Comparison of ENCODE assay signal across 17 cellular contexts in the genomic region with DNA sequence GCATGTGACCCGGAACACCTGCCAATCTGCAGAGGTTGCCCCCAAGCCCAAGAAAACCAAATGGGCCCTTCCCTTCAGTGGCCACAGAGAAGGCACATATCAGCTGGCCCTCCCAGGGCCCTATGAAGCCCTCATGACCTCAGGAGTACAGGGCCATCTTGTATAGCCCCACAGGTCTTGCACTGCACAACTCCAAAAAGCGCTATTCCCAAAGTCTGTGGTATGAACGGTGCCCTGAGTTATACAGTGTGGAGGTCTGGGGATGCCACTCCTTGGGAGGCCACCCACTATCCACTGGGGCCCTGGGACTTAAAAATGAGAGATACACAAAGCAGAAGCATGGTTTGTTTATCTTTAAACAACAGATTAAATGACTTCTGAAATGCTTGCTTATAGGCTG.
A peak's percentile ranks its signal among the peaks of the same experiment; 100 is the strongest.
DNase-seq lines count a peak whose midpoint lies in the region; ATAC-seq and TF ChIP-seq lines count a peak whose summit lies in the region.
"Had no signal": no experiment of that assay in that cellular context is flagged by ENCODE, and none has a peak within 500 bp of the region (broad histone marks: within the 10 kb centered on the region; RNA-seq: fewer than 3 reads in every experiment).

No MANE protein-coding gene starts in this region.

- H3K9me3 Mint-ChIP-seq in activated CD8-positive, alpha-beta T cell treated with anti-CD3 and anti-CD28 coated beads, Interleukin-2, amount 10 ng/mL, durations not matched to agents 7 days and 5 days (ENCODE audit: insufficient read depth), result no peaks in the 10 kb centered on the region
- H3K9me3 Mint-ChIP-seq in activated CD8-positive, alpha-beta T cell treated with anti-CD3 and anti-CD28 coated beads for 36 hours, result no peaks in the 10 kb centered on the region
- no peaks in the 10 kb centered on the region for H3K9me3 Mint-ChIP-seq in activated T-helper 2 cell treated with anti-CD3 and anti-CD28 coated beads, Interferon-gamma antibody, Interleukin-2, Interleukin-4, amounts not matched to agents 10 μg/mL and 5 μg/mL and 100 μg/mL, durations not matched to agents 14 hours and 24 hours and 36 hours
- no peaks in the 10 kb centered on the region for H3K9me3 Mint-ChIP-seq in memory B cell
- H3K9me3 Mint-ChIP-seq: activated naive CD4-positive, alpha-beta T cell treated with anti-CD3 and anti-CD28 coated beads, Interleukin-2, amount 50 U/mL, for 24 hours; HFFc6 had no signal

- H3K36me3 ChIP-seq in testis (ENCODE audit: low read depth, missing control alignments) (no peaks in the 10 kb centered on the region), stomach (no peaks in the 10 kb centered on the region)
- H3K36me3 ChIP-seq: brain microvascular endothelial cell, sigmoid colon had no signal

- H3K27me3 ChIP-seq in testis (no peaks in the 10 kb centered on the region), stomach (no peaks in the 10 kb centered on the region)
- H3K27me3 ChIP-seq: brain microvascular endothelial cell, sigmoid colon had no signal

- H3K4me1 ChIP-seq in testis, result peaks cover 41% of the 10 kb centered on the region
- H3K4me1 ChIP-seq in stomach, result peaks cover 4 to 49% (median 13%) of the 10 kb centered on the region in 4 donors

- peak; percentile 18 for DNase-seq in activated CD8-positive, alpha-beta T cell treated with anti-CD3 and anti-CD28 coated beads, Interleukin-2, amount 10 ng/mL, durations not matched to agents 7 days and 5 days
- DNase-seq in activated CD8-positive, alpha-beta T cell treated with anti-CD3 and anti-CD28 coated beads for 36 hours, result no peak
- peak; percentile 6 for DNase-seq in activated T-helper 2 cell treated with anti-CD3 and anti-CD28 coated beads, Interferon-gamma antibody, Interleukin-2, Interleukin-4, amounts not matched to agents 10 μg/mL and 5 μg/mL and 100 μg/mL, durations not matched to agents 14 hours and 24 hours and 36 hours (ENCODE audit: low spot score)
- DNase-seq in memory B cell (ENCODE audit: low spot score in 2 of 2) (no peak), testis (peak; percentile 13), NCI-H1436 treated with DMSO at 0.1 percent for 48 hours (lab: John Stamatoyannopoulos, UW) (no peak), epidermal melanocyte (ENCODE audit: insufficient read length, low spot score) (no peak), stomach (no peak)
- DNase-seq: NCI-H187 treated with DMSO at 0.1 percent for 48 hours had no signal

- H3K4me3 ChIP-seq in testis, result no peak overlapping the region
- H3K4me3 ChIP-seq in stomach, result no peak overlapping the region
- H3K4me3 ChIP-seq: sigmoid colon, SK-N-MC had no signal

- H3K9me3 ChIP-seq in testis, result no peaks in the 10 kb centered on the region
- no peaks in the 10 kb centered on the region for H3K9me3 ChIP-seq in stomach
- H3K9me3 ChIP-seq: sigmoid colon had no signal

- no peak overlapping the region for H3K4me3 Mint-ChIP-seq in activated CD8-positive, alpha-beta T cell treated with anti-CD3 and anti-CD28 coated beads, Interleukin-2, amount 10 ng/mL, durations not matched to agents 7 days and 5 days
- H3K4me3 Mint-ChIP-seq in activated CD8-positive, alpha-beta T cell treated with anti-CD3 and anti-CD28 coated beads for 36 hours, result no peak overlapping the region
- H3K4me3 Mint-ChIP-seq in activated T-helper 2 cell treated with anti-CD3 and anti-CD28 coated beads, Interferon-gamma antibody, Interleukin-2, Interleukin-4, amounts not matched to agents 10 μg/mL and 5 μg/mL and 100 μg/mL, durations not matched to agents 14 hours and 24 hours and 36 hours (ENCODE audit: low read depth), result no peak overlapping the region
- no peak overlapping the region for H3K4me3 Mint-ChIP-seq in memory B cell
- H3K4me3 Mint-ChIP-seq: CD14-positive monocyte, HFFc6 had no signal

- CTCF ChIA-PET in activated CD8-positive, alpha-beta T cell treated with anti-CD3 and anti-CD28 coated beads, Interleukin-2, amount 10 ng/mL, durations not matched to agents 7 days and 5 days (lab: Charles Lee), result interaction anchor here (0.6 to 9.1 kb wide), 60 partner anchors 8 to 301 kb away, joined by 3 to 168 read pairs (median 6); a partner anchor contains a TSS
- CTCF ChIA-PET in activated CD8-positive, alpha-beta T cell treated with anti-CD3 and anti-CD28 coated beads for 36 hours (lab: Charles Lee), result interaction anchor here (0.8 to 9.1 kb wide), 56 partner anchors 10 to 292 kb away, joined by 3 to 128 read pairs (median 8); a partner anchor contains a TSS

- H3K27ac ChIP-seq in testis, result peak overlapping the region in 1 of 2 donors; percentile 69
- H3K27ac ChIP-seq in stomach, result peak overlapping the region in 1 of 5 donors; percentile 78
- H3K27ac ChIP-seq: brain microvascular endothelial cell, epithelial cell of prostate, SK-N-MC had no signal

- peaks cover 12% of the 10 kb centered on the region for H3K36me3 Mint-ChIP-seq in activated CD8-positive, alpha-beta T cell treated with anti-CD3 and anti-CD28 coated beads, Interleukin-2, amount 10 ng/mL, durations not matched to agents 7 days and 5 days (ENCODE audit: low read depth)
- H3K36me3 Mint-ChIP-seq in activated CD8-positive, alpha-beta T cell treated with anti-CD3 and anti-CD28 coated beads for 36 hours (ENCODE audit: low read depth), result no peaks in the 10 kb centered on the region
- H3K36me3 Mint-ChIP-seq in activated T-helper 2 cell treated with anti-CD3 and anti-CD28 coated beads, Interferon-gamma antibody, Interleukin-2, Interleukin-4, amounts not matched to agents 10 μg/mL and 5 μg/mL and 100 μg/mL, durations not matched to agents 14 hours and 24 hours and 36 hours (ENCODE audit: low read depth), result peaks cover 17% of the 10 kb centered on the region
- H3K36me3 Mint-ChIP-seq in memory B cell, result peaks cover 15% of the 10 kb centered on the region

- no peak for TF ChIP-seq POLR2A in testis (IDR thresholded peaks at IDR 0.05)
- no peak for TF ChIP-seq POLR2A in stomach (IDR thresholded peaks at IDR 0.05)

- ATAC-seq in activated CD8-positive, alpha-beta T cell treated with anti-CD3 and anti-CD28 coated beads, Interleukin-2, amount 10 ng/mL, durations not matched to agents 7 days and 5 days, result no peak
- ATAC-seq in activated CD8-positive, alpha-beta T cell treated with anti-CD3 and anti-CD28 coated beads for 36 hours, result no peak
- no peak for ATAC-seq in memory B cell (ENCODE audit: low read depth)

- TF ChIP-seq CTCF in activated CD8-positive, alpha-beta T cell treated with anti-CD3 and anti-CD28 coated beads for 36 hours (IDR thresholded peaks at IDR 0.05), result no peak
- TF ChIP-seq CTCF in testis (IDR thresholded peaks at IDR 0.05) (no peak), stomach (IDR thresholded peaks at IDR 0.05) (no peak)

- no peak overlapping the region for H3K27ac Mint-ChIP-seq in activated CD8-positive, alpha-beta T cell treated with anti-CD3 and anti-CD28 coated beads, Interleukin-2, amount 10 ng/mL, durations not matched to agents 7 days and 5 days
- H3K27ac Mint-ChIP-seq in activated CD8-positive, alpha-beta T cell treated with anti-CD3 and anti-CD28 coated beads for 36 hours, result no peak overlapping the region
- H3K27ac Mint-ChIP-seq in activated T-helper 2 cell treated with anti-CD3 and anti-CD28 coated beads, Interferon-gamma antibody, Interleukin-2, Interleukin-4, amounts not matched to agents 10 μg/mL and 5 μg/mL and 100 μg/mL, durations not matched to agents 14 hours and 24 hours and 36 hours, result no peak overlapping the region
- H3K27ac Mint-ChIP-seq in memory B cell, result peak overlapping the region; percentile 63
- H3K27ac Mint-ChIP-seq: HFFc6, progenitor cell of endocrine pancreas had no signal

- peaks cover 48% of the 10 kb centered on the region for H3K4me1 Mint-ChIP-seq in activated CD8-positive, alpha-beta T cell treated with anti-CD3 and anti-CD28 coated beads, Interleukin-2, amount 10 ng/mL, durations not matched to agents 7 days and 5 days (ENCODE audit: low read depth)
- peaks cover 41% of the 10 kb centered on the region for H3K4me1 Mint-ChIP-seq in activated CD8-positive, alpha-beta T cell treated with anti-CD3 and anti-CD28 coated beads for 36 hours (ENCODE audit: low read depth)
- H3K4me1 Mint-ChIP-seq in activated T-helper 2 cell treated with anti-CD3 and anti-CD28 coated beads, Interferon-gamma antibody, Interleukin-2, Interleukin-4, amounts not matched to agents 10 μg/mL and 5 μg/mL and 100 μg/mL, durations not matched to agents 14 hours and 24 hours and 36 hours (ENCODE audit: low read depth), result peaks cover 38% of the 10 kb centered on the region
- peaks cover 45% of the 10 kb centered on the region for H3K4me1 Mint-ChIP-seq in memory B cell

- POLR2A ChIA-PET in activated CD8-positive, alpha-beta T cell treated with anti-CD3 and anti-CD28 coated beads, Interleukin-2, amount 10 ng/mL, durations not matched to agents 7 days and 5 days (lab: Charles Lee), result interaction anchor here (0.9 kb wide), 1 partner anchor 111 kb away, joined by 3 read pairs; no protein-coding TSS in a partner anchor
- POLR2A ChIA-PET in activated CD8-positive, alpha-beta T cell treated with anti-CD3 and anti-CD28 coated beads for 36 hours (lab: Charles Lee), result interaction anchor here (1.1 to 1.6 kb wide), 6 partner anchors 25 to 280 kb away, joined by 3 to 4 read pairs (median 4); no protein-coding TSS in a partner anchor

- intact Hi-C loops in activated CD8-positive, alpha-beta T cell treated with anti-CD3 and anti-CD28 coated beads for 36 hours (cut with micrococcal nuclease), result loop anchor here (5.0 kb wide), 3 partner anchors 45 to 65 kb away; a partner anchor contains a TSS
- intact Hi-C loops in activated T-helper 2 cell treated with anti-CD3 and anti-CD28 coated beads, Interferon-gamma antibody, Interleukin-2, Interleukin-4, amounts not matched to agents 10 μg/mL and 5 μg/mL and 100 μg/mL, durations not matched to agents 14 hours and 24 hours and 36 hours (cut with micrococcal nuclease), result no loop called here
- intact Hi-C loops in testis (cut with DNase I; ENCODE audit: low total_unique reads), result loop anchor here (5.0 to 10.0 kb wide), 2 partner anchors 65 to 107 kb away; a partner anchor contains a TSS
- intact Hi-C loops in stomach (cut with DNase I; ENCODE audit: low total_unique reads), result loop anchor here (5.0 kb wide), 2 partner anchors 65 to 110 kb away; a partner anchor contains a TSS

- H3K27me3 Mint-ChIP-seq in activated CD8-positive, alpha-beta T cell treated with anti-CD3 and anti-CD28 coated beads, Interleukin-2, amount 10 ng/mL, durations not matched to agents 7 days and 5 days (ENCODE audit: low read depth), result peaks cover 2% of the 10 kb centered on the region
- H3K27me3 Mint-ChIP-seq in activated CD8-positive, alpha-beta T cell treated with anti-CD3 and anti-CD28 coated beads for 36 hours, result peaks cover 6% of the 10 kb centered on the region
- no peaks in the 10 kb centered on the region for H3K27me3 Mint-ChIP-seq in activated T-helper 2 cell treated with anti-CD3 and anti-CD28 coated beads, Interferon-gamma antibody, Interleukin-2, Interleukin-4, amounts not matched to agents 10 μg/mL and 5 μg/mL and 100 μg/mL, durations not matched to agents 14 hours and 24 hours and 36 hours (ENCODE audit: low read depth)
- no peaks in the 10 kb centered on the region for H3K27me3 Mint-ChIP-seq in memory B cell
- H3K27me3 Mint-ChIP-seq: activated naive CD4-positive, alpha-beta T cell treated with anti-CD3 and anti-CD28 coated beads, Interleukin-2, amount 50 U/mL, for 24 hours; progenitor cell of endocrine pancreas had no signal

- 75 to 93% methylated on average over 2 to 3 of the region's 3 CpGs for WGBS in testis, 2 donors
- WGBS in stomach, 5 donors, result 90 to 100% (median 94%) methylated on average over 3 of the region's 3 CpGs

- TF ChIP-seq EP300 in stomach (IDR thresholded peaks at IDR 0.05), result no peak

Comparison
In these comparisons a context has a peak if more than half of its experiments do, and no peak if none do; other contexts are left out.
1. DNase-seq: peak in activated CD8-positive, alpha-beta T cell treated with anti-CD3 and anti-CD28 coated beads, Interleukin-2, amount 10 ng/mL, durations not matched to agents 7 days and 5 days (single experiment), activated T-helper 2 cell treated with anti-CD3 and anti-CD28 coated beads, Interferon-gamma antibody, Interleukin-2, Interleukin-4, amounts not matched to agents 10 μg/mL and 5 μg/mL and 100 μg/mL, durations not matched to agents 14 hours and 24 hours and 36 hours (single experiment) and testis (single experiment); none in activated CD8-positive, alpha-beta T cell treated with anti-CD3 and anti-CD28 coated beads for 36 hours (single experiment), memory B cell (0 of 2), NCI-H1436 treated with DMSO at 0.1 percent for 48 hours (single experiment), epidermal melanocyte (single experiment) and stomach (single experiment).